In the genomic region with DNA sequence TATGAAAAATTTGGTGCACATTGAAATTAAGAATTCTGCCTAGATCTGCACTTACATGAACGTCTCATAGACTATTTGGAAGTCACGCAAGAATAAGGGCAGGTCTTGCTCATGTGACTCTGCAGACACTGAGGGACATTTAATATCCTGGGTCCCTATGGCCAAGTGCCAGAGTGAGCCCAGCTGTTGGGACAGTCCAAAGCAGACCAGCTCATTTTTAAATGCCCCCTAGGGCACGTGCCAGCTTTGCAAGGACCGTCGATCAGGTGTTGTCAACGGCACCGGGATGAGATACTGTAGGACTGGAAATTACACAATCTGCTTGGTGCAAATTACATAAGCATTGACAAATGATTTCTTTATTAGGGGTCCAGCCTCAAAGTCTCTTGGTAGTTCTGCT, we compare ENCODE assay signal across 16 cellular contexts.
"Had no signal": no experiment of that assay in that cellular context is flagged by ENCODE, and none has a peak within 500 bp of the region (broad histone marks: within the 10 kb centered on the region; RNA-seq: fewer than 3 reads in every experiment).

No MANE protein-coding gene starts in this region.

- H3K36me3 Mint-ChIP-seq: activated naive CD8-positive, alpha-beta T cell treated with anti-CD3 and anti-CD28 coated beads, Interleukin-2, amount 10 ng/mL, durations not matched to agents 7 days and 5 days had no signal

- DNase-seq: activated CD4-positive, alpha-beta T cell treated with anti-CD3 and anti-CD28 coated beads for 4 hours; activated CD8-positive, alpha-beta memory T cell treated with anti-CD3 and anti-CD28 coated beads, Interleukin-2, amount 50 U/mL, for 4 hours; activated CD8-positive, alpha-beta T cell treated with anti-CD3 and anti-CD28 coated beads for 36 hours; activated naive CD4-positive, alpha-beta T cell treated with anti-CD3 and anti-CD28 coated beads, Interleukin-2, amount 50 U/mL, for 16 hours; activated naive CD8-positive, alpha-beta T cell treated with anti-CD3 and anti-CD28 coated beads, Interleukin-2, amount 10 ng/mL, durations not matched to agents 7 days and 5 days; aorta; caudate nucleus; KG1; NCI-H1092; NCI-H1417; NCI-H1930; NCI-H510A treated with DMSO at 0.1 percent for 48 hours; PC-3; SHP77 had no signal

- H3K4me3 Mint-ChIP-seq: activated CD8-positive, alpha-beta T cell treated with anti-CD3 and anti-CD28 coated beads for 36 hours; activated naive CD8-positive, alpha-beta T cell treated with anti-CD3 and anti-CD28 coated beads, Interleukin-2, amount 10 ng/mL, durations not matched to agents 7 days and 5 days; T-helper 1 cell treated with Interleukin-12 subunit alpha and Interleukin-12 subunit beta and Interleukin-4 antibody, amounts not matched to agents 30 μg/mL and 1 μg/mL, for 36 hours had no signal

- H3K27me3 Mint-ChIP-seq: activated naive CD8-positive, alpha-beta T cell treated with anti-CD3 and anti-CD28 coated beads, Interleukin-2, amount 10 ng/mL, durations not matched to agents 7 days and 5 days had no signal

- H3K27ac Mint-ChIP-seq: activated CD8-positive, alpha-beta T cell treated with anti-CD3 and anti-CD28 coated beads for 36 hours; activated naive CD8-positive, alpha-beta T cell treated with anti-CD3 and anti-CD28 coated beads, Interleukin-2, amount 10 ng/mL, durations not matched to agents 7 days and 5 days; T-helper 1 cell treated with Interleukin-12 subunit alpha and Interleukin-12 subunit beta and Interleukin-4 antibody, amounts not matched to agents 30 μg/mL and 1 μg/mL, for 36 hours had no signal

- FAIRE-seq: RCC 7860 had no signal

- H3K9me3 Mint-ChIP-seq: activated CD8-positive, alpha-beta T cell treated with anti-CD3 and anti-CD28 coated beads for 36 hours; activated naive CD8-positive, alpha-beta T cell treated with anti-CD3 and anti-CD28 coated beads, Interleukin-2, amount 10 ng/mL, durations not matched to agents 7 days and 5 days; T-helper 1 cell treated with Interleukin-12 subunit alpha and Interleukin-12 subunit beta and Interleukin-4 antibody, amounts not matched to agents 30 μg/mL and 1 μg/mL, for 36 hours had no signal
